ENCODE assay signal across 9 cellular contexts in genomic region chr11:12157241-12157661, GRCh38. TPM values are rescaled to one million over a fixed set of nuclear protein-coding genes. Genes with fewer than 3 reads are reported as not detected.
DNase-seq lines count a peak whose midpoint lies in the region; ATAC-seq lines count a peak whose summit lies in the region.
"Had no signal": no experiment of that assay in that cellular context is flagged by ENCODE, and none has a peak within 500 bp of the region (broad histone marks: within the 10 kb centered on the region; RNA-seq: fewer than 3 reads in every experiment).

No MANE protein-coding gene starts in this region.

- peak overlapping the region; percentile 16 for H3K4me2 ChIP-seq in skeletal muscle satellite cell (ENCODE audit: low read length)

- peak overlapping the region; percentile 41 for H3K9ac ChIP-seq in skeletal muscle satellite cell (ENCODE audit: low read depth, low read length)

- H3K4me3 ChIP-seq in skeletal muscle satellite cell (ENCODE audit: low read length), result no peak overlapping the region
- H3K4me3 ChIP-seq: right lobe of liver had no signal

- H3K4me1 ChIP-seq in skeletal muscle satellite cell (ENCODE audit: control insufficient read depth, insufficient read depth, low read length), result peaks cover 44% of the 10 kb centered on the region
- H3K4me1 ChIP-seq: right lobe of liver had no signal

- peaks cover 31% of the 10 kb centered on the region for H3K36me3 ChIP-seq in skeletal muscle satellite cell (ENCODE audit: insufficient read depth, low read length)

- ATAC-seq in HG03095 (IDR thresholded peaks at IDR 0.05; ENCODE audit: unreplicated experiment) (no peak), GM21619 (IDR thresholded peaks at IDR 0.05; ENCODE audit: unreplicated experiment) (no peak)

- H3K9me3 ChIP-seq in skeletal muscle satellite cell (replicated peaks; ENCODE audit: low read length), result no peaks in the 10 kb centered on the region
- H3K9me3 ChIP-seq: right lobe of liver had no signal

- peak; percentile 51 for DNase-seq in ELR (ENCODE audit: low read depth)
- peak; percentile 63 for DNase-seq in OCI-M1 (lab: John Stamatoyannopoulos, UW)
- DNase-seq in dermis blood vessel endothelial cell, result peak; percentile 53
- DNase-seq in OCI-M2 (lab: John Stamatoyannopoulos, UW; ENCODE audit: unreplicated experiment), result no peak
- no peak for DNase-seq in NCI-H2171 (lab: John Stamatoyannopoulos, UW)
- DNase-seq: right lobe of liver had no signal

- no peaks in the 10 kb centered on the region for H3K27me3 ChIP-seq in skeletal muscle satellite cell (ENCODE audit: control insufficient read depth, insufficient read depth, low read length)
- H3K27me3 ChIP-seq: right lobe of liver had no signal

RNA-seq across cellular contexts. Expression of gene MICAL2, which starts 46.9 kb away (rescaled TPM):
- total RNA-seq in dermis blood vessel endothelial cell, result 110 and 124 TPM in 2 replicates
- total RNA-seq in skeletal muscle satellite cell (2012; rRNA removed), result 25.6 and 43.9 TPM in 2 replicates

Comparison
In these comparisons a context has a peak if more than half of its experiments do, and no peak if none do; other contexts are left out.
1. DNase-seq: peak in ELR (single experiment), OCI-M1 (single experiment) and dermis blood vessel endothelial cell (single experiment); none in OCI-M2 (single experiment) and NCI-H2171 (single experiment).